Comparison of ENCODE assay signal across 17 cellular contexts in the genomic region with DNA sequence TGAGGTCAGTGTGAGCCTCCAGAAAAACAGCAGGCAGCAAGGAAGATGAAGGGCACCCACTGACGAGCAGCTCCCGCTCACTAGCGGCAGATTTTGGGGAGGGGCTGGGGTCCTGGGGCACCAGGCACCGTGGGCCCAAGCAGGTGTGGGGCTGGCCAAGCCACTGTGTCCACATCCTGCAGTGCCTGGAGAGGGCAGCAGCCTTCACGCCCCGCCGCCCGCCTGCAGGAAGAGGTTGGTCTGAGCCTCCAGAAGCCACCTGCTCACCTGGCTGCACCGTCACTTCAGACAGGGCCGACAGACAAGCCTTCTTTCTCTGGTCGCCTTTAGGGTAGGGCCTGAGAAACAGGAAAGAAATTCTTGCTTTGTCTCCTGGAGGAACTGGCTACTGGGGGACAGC. TPM values are rescaled to one million over a fixed set of nuclear protein-coding genes. Genes with fewer than 3 reads are reported as not detected.
"Had no signal": no experiment of that assay in that cellular context is flagged by ENCODE, and none has a peak within 500 bp of the region (broad histone marks: within the 10 kb centered on the region; RNA-seq: fewer than 3 reads in every experiment).

No MANE protein-coding gene starts in this region.

RNA-seq across cellular contexts. Expression of gene TMEM191B, which starts 15.8 kb away (rescaled TPM):
- total RNA-seq: osteoblast, smooth muscle cell, subcutaneous adipose tissue, thoracic aorta, vagina had no signal

RNA-seq across cellular contexts. Expression of gene GGTLC3, which starts 25.4 kb away (rescaled TPM):
- total RNA-seq: natural killer cell, occipital lobe, osteoblast, ovary, posterior vena cava, pulmonary artery endothelial cell, right atrium auricular region, sciatic nerve, smooth muscle cell, spleen, stomach, subcutaneous adipose tissue, temporal lobe, thoracic aorta, tibial nerve, vagina had no signal
- polyA plus RNA-seq: neural cell, ovary, smooth muscle cell, spleen had no signal
